Comparison of ENCODE assay signal across 29 cellular contexts in the genomic region with DNA sequence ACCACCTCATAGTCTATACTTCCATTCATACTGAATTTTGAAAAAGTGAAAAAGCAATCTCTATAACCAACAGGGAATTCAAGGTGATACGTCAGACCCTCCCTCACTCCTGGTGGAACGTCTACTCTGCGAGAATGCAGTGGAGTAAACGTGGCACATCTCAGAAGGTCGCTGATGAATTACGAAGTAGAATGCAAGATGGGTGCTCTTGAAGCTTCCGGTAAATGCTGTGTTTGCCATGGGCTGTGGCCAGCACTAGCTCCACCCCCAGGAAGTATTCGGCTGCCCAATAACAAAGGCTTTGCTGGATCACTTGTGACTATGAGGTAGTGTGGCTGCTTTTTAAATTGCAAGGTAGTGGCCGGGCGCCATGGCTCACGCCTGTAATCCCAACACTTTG.
"Had no signal": no experiment of that assay in that cellular context is flagged by ENCODE, and none has a peak within 500 bp of the region (broad histone marks: within the 10 kb centered on the region; RNA-seq: fewer than 3 reads in every experiment).

No MANE protein-coding gene starts in this region.

- DNase-seq: naive thymus-derived CD8-positive, alpha-beta T cell; nephron progenitor cell; nucleus accumbens; ovary; posterior cingulate gyrus; psoas muscle; right cardiac atrium; right lobe of liver; sigmoid colon; small intestine; stimulated activated CD4-positive, alpha-beta T cell treated with anti-CD3 and anti-CD28 coated beads, Interleukin-15, amount 100 ng/mL, for 24 hours; stimulated activated CD4-positive, alpha-beta T cell treated with anti-CD3 and anti-CD28 coated beads, Interleukin-2, amount 100 ng/mL, for 24 hours; stimulated activated CD4-positive, alpha-beta T cell treated with anti-CD3 and anti-CD28 coated beads, Interleukin-2, amount 100 ng/mL, for 48 hours; stimulated activated CD4-positive, alpha-beta T cell treated with anti-CD3 and anti-CD28 coated beads, Interleukin-4, amount 100 ng/mL, for 24 hours; stimulated activated naive B cell treated with anti-CD40 and anti-IgM and Interleukin-4, amounts not matched to agents 10 μg/mL and 1 μg/mL and 100 μg/mL, for 72 hours; stimulated activated naive CD4-positive, alpha-beta T cell treated with Interleukin-2 at 50 U/mL for 16 hours; tibial artery; transverse colon; upper lobe of left lung had no signal

- H3K79me2 ChIP-seq: parathyroid adenoma had no signal

- H3K4me1 Mint-ChIP-seq: stimulated activated effector memory CD8-positive, alpha-beta T cell treated with anti-CD3 and anti-CD28 coated beads, Interleukin-12 subunit alpha, Interleukin-12 subunit beta, amount 100 ng/mL, for 72 hours had no signal

- H3K27me3 ChIP-seq: ovary, right lobe of liver, sigmoid colon, stomach, tibial artery, transverse colon, upper lobe of left lung, vagina had no signal

- H3K4me3 Mint-ChIP-seq: naive thymus-derived CD8-positive, alpha-beta T cell; natural killer cell treated with Interleukin-12 subunit alpha and Interleukin-12 subunit beta and Interleukin-15 and Interleukin-18, amount 100 ng/mL, for 72 hours; nephron progenitor cell; neural crest cell; stimulated activated effector memory CD8-positive, alpha-beta T cell treated with anti-CD3 and anti-CD28 coated beads, Interleukin-12 subunit alpha, Interleukin-12 subunit beta, amount 100 ng/mL, for 72 hours; stimulated activated naive B cell treated with anti-CD40 and anti-IgM and Interleukin-4, amounts not matched to agents 10 μg/mL and 1 μg/mL and 100 μg/mL, for 72 hours; stimulated activated naive CD8-positive, alpha-beta T cell treated with anti-CD3 and anti-CD28 coated beads, Interleukin-15, Interleukin-2, amounts not matched to agents 100 ng/mL and 50 ng/mL, for 24 hours had no signal

- H3K36me3 ChIP-seq: neutrophil, ovary, right lobe of liver, sigmoid colon, stomach, transverse colon, upper lobe of left lung, vagina had no signal

- H3K27ac ChIP-seq: ovary, parathyroid adenoma, psoas muscle, right lobe of liver, sigmoid colon, stomach, tibial artery, transverse colon, upper lobe of left lung, vagina had no signal

- H3K27ac Mint-ChIP-seq: natural killer cell treated with Interleukin-12 subunit alpha and Interleukin-12 subunit beta and Interleukin-15 and Interleukin-18, amount 100 ng/mL, for 72 hours; nephron progenitor cell; progenitor cell of endocrine pancreas; stimulated activated effector memory CD8-positive, alpha-beta T cell treated with anti-CD3 and anti-CD28 coated beads, Interleukin-12 subunit alpha, Interleukin-12 subunit beta, amount 100 ng/mL, for 72 hours; stimulated activated naive B cell treated with anti-CD40 and anti-IgM and Interleukin-4, amounts not matched to agents 10 μg/mL and 1 μg/mL and 100 μg/mL, for 72 hours; stimulated activated naive CD8-positive, alpha-beta T cell treated with anti-CD3 and anti-CD28 coated beads, Interleukin-15, Interleukin-2, amounts not matched to agents 100 ng/mL and 50 ng/mL, for 24 hours had no signal

- H3K4me1 ChIP-seq: parathyroid adenoma, psoas muscle had no signal

- H3K9ac ChIP-seq: parathyroid adenoma had no signal

- ATAC-seq: naive thymus-derived CD8-positive, alpha-beta T cell; natural killer cell treated with Interleukin-12 subunit alpha and Interleukin-12 subunit beta and Interleukin-15 and Interleukin-18, amount 100 ng/mL, for 72 hours; psoas muscle; right cardiac atrium; right lobe of liver; stimulated activated effector memory CD8-positive, alpha-beta T cell treated with anti-CD3 and anti-CD28 coated beads, Interleukin-12 subunit alpha, Interleukin-12 subunit beta, amount 100 ng/mL, for 72 hours; stimulated activated naive B cell treated with anti-CD40 and anti-IgM and Interleukin-4, amounts not matched to agents 10 μg/mL and 1 μg/mL and 100 μg/mL, for 72 hours had no signal

- H3K27me3 Mint-ChIP-seq: naive thymus-derived CD8-positive, alpha-beta T cell; progenitor cell of endocrine pancreas; stimulated activated naive CD8-positive, alpha-beta T cell treated with anti-CD3 and anti-CD28 coated beads, Interleukin-15, Interleukin-2, amounts not matched to agents 100 ng/mL and 50 ng/mL, for 24 hours had no signal

- FAIRE-seq: small intestine, urothelium cell line had no signal

- H3K9me3 ChIP-seq: neutrophil, ovary, psoas muscle, right lobe of liver, sigmoid colon, stomach, tibial artery, transverse colon, upper lobe of left lung, vagina had no signal

- H2AFZ ChIP-seq: parathyroid adenoma had no signal

- H3K4me3 ChIP-seq: ovary, psoas muscle, right lobe of liver, sigmoid colon, stomach, tibial artery, transverse colon, upper lobe of left lung, vagina had no signal

- H3K36me3 Mint-ChIP-seq: natural killer cell treated with Interleukin-12 subunit alpha and Interleukin-12 subunit beta and Interleukin-15 and Interleukin-18, amount 100 ng/mL, for 72 hours; stimulated activated effector memory CD8-positive, alpha-beta T cell treated with anti-CD3 and anti-CD28 coated beads, Interleukin-12 subunit alpha, Interleukin-12 subunit beta, amount 100 ng/mL, for 72 hours had no signal

- H3K9me3 Mint-ChIP-seq: stimulated activated effector memory CD8-positive, alpha-beta T cell treated with anti-CD3 and anti-CD28 coated beads, Interleukin-12 subunit alpha, Interleukin-12 subunit beta, amount 100 ng/mL, for 72 hours had no signal
